ENCODE assay signal across 1 cellular context in the genomic region with DNA sequence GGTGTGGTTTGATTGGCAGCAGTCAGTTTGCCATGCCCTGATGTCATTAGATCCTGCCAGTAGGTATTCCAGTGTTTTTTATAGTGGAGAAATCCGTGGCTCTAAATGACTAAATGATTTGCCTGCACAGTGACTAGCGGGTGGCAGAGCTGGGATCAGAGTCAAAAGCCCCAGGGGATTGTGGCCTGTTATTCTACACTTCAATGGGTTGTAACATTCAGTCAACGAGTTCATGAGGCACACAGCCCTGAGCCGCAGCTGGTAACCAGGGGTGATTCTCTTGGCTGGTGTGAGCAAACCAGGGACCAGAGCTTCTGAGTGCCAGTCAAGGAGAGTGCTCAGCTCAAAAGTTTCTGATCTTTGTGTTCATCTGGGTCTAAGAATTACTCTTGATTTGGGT.
TF ChIP-seq lines count a peak whose summit lies in the region.

No MANE protein-coding gene starts in this region.

TF ChIP-seq in GM12878, 131 proteins besides CTCF, POLR2A, EP300 and RAD21:
- TF ChIP-seq ZNF207 (IDR thresholded peaks at IDR 0.05; ENCODE audit: borderline replicate concordance), result no peak
- no peak for TF ChIP-seq HDAC2 (IDR thresholded peaks at IDR 0.05)
- peak; percentile 61 for TF ChIP-seq MEF2B (IDR thresholded peaks at IDR 0.05; ENCODE audit: partially characterized antibody, poor library complexity, severe bottlenecking)
TF ChIP-seq in GM12878: peak in this region for 1.
